18 cellular contexts compared by ENCODE assay signal in the genomic region with DNA sequence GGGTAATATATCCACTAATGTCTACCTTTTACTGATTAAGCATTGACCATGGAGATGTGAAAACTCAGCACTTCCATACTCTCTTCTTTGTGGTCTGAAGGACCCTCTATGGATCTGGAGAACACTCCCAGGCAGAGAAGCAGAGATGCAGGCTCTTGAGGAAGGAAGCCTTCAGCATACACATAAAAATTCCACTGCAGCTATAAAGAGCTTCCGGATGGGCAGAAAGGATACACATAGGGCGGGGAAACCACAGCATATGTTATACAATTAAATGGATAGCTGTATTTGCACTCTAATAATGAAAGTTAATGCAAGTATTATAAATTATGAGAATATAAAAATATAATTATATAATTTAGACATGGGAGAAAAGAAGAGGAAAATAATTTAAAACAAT.
DNase-seq lines count a peak whose midpoint lies in the region; TF ChIP-seq lines count a peak whose summit lies in the region.
"Had no signal": no experiment of that assay in that cellular context is flagged by ENCODE, and none has a peak within 500 bp of the region (broad histone marks: within the 10 kb centered on the region; RNA-seq: fewer than 3 reads in every experiment).

No MANE protein-coding gene starts in this region.

- no peaks in the 10 kb centered on the region for H3K4me1 Mint-ChIP-seq in nephron
- H3K4me1 Mint-ChIP-seq in activated T-cell treated with anti-CD3 and anti-CD28 coated beads, Interleukin-2, amount 50 U/mL, for 24 hours (ENCODE audit: low read depth), result no peaks in the 10 kb centered on the region
- H3K4me1 Mint-ChIP-seq: B cell had no signal

- H3K27ac Mint-ChIP-seq in nephron, result peak overlapping the region in 2 of 3 experiments; percentile 30 to 72
- H3K27ac Mint-ChIP-seq in activated T-cell treated with anti-CD3 and anti-CD28 coated beads, Interleukin-2, amount 50 U/mL, for 24 hours, result no peak overlapping the region
- H3K27ac Mint-ChIP-seq: B cell; CD4-positive, CD25-positive, alpha-beta regulatory T cell; CD8-positive, alpha-beta T cell had no signal

- H3K27ac ChIP-seq in SK-N-MC, result peak overlapping the region; percentile 44; the same call in 1 of the 2 replicates
- H3K27ac ChIP-seq: BLaER1, C4-2B, GM23248 had no signal

- H3K9me3 Mint-ChIP-seq in nephron, result peaks cover 5% of the 10 kb centered on the region
- H3K9me3 Mint-ChIP-seq in activated T-cell treated with anti-CD3 and anti-CD28 coated beads, Interleukin-2, amount 50 U/mL, for 24 hours, result no peaks in the 10 kb centered on the region

- no peaks in the 10 kb centered on the region for H3K27me3 Mint-ChIP-seq in nephron (ENCODE audit: low read depth)
- H3K27me3 Mint-ChIP-seq in activated T-cell treated with anti-CD3 and anti-CD28 coated beads, Interleukin-2, amount 50 U/mL, for 24 hours, result no peaks in the 10 kb centered on the region
- H3K27me3 Mint-ChIP-seq: CD4-positive, CD25-positive, alpha-beta regulatory T cell had no signal

- H3K9ac ChIP-seq in SK-N-MC (ENCODE audit: insufficient read length), result no peak overlapping the region
- H3K9ac ChIP-seq: BLaER1, GM23248 had no signal

- no peaks in the 10 kb centered on the region for H3K36me3 ChIP-seq in SK-N-MC (ENCODE audit: insufficient read depth, low read length)
- H3K36me3 ChIP-seq: BLaER1 had no signal

- H3K4me3 ChIP-seq in LNCaP clone FGC (ENCODE audit: low read depth, low read length) (no peak overlapping the region), SK-N-MC (peak overlapping the region; percentile 43)
- H3K4me3 ChIP-seq: BLaER1, GM12878, GM23248 had no signal

- no peaks in the 10 kb centered on the region for H3K36me3 Mint-ChIP-seq in nephron (ENCODE audit: low read depth)
- no peaks in the 10 kb centered on the region for H3K36me3 Mint-ChIP-seq in activated T-cell treated with anti-CD3 and anti-CD28 coated beads, Interleukin-2, amount 50 U/mL, for 24 hours (ENCODE audit: low read depth)
- H3K36me3 Mint-ChIP-seq: CD4-positive, CD25-positive, alpha-beta regulatory T cell; CD8-positive, alpha-beta T cell had no signal

- no peaks in the 10 kb centered on the region for H3K9me3 ChIP-seq in SK-N-MC (ENCODE audit: low read depth, low read length)
- H3K9me3 ChIP-seq: BLaER1, Caco-2 had no signal

- TF ChIP-seq CTCF in LNCaP clone FGC (IDR thresholded peaks at IDR 0.05; ENCODE audit: control insufficient read depth, extremely low read depth, insufficient read depth) (no peak), nephron (IDR thresholded peaks at IDR 0.05; ENCODE audit: unreplicated experiment in 3 of 3) (no peak)

- no peak overlapping the region for H3K4me3 Mint-ChIP-seq in nephron
- H3K4me3 Mint-ChIP-seq in activated T-cell treated with anti-CD3 and anti-CD28 coated beads, Interleukin-2, amount 50 U/mL, for 24 hours, result no peak overlapping the region
- H3K4me3 Mint-ChIP-seq: B cell; CD4-positive, CD25-positive, alpha-beta regulatory T cell; CD8-positive, alpha-beta T cell had no signal

- peak; percentile 19 for DNase-seq in LNCaP clone FGC (ENCODE audit: low read depth)
- DNase-seq in SK-N-MC (ENCODE audit: low read depth, low spot score), result peak; percentile 58
- no peak for DNase-seq in EL
- no peak for DNase-seq in stimulated activated CD4-positive, alpha-beta T cell treated with anti-CD3 and anti-CD28 coated beads, Interleukin-12 subunit alpha, Interleukin-12 subunit beta, amount 100 ng/mL, for 4 hours
- no peak for DNase-seq in activated T-cell treated with anti-CD3 and anti-CD28 coated beads, Interleukin-2, amount 50 U/mL, for 24 hours
- DNase-seq: Caco-2; CD4-positive, CD25-positive, alpha-beta regulatory T cell; CD8-positive, alpha-beta T cell; DMS153; DND-41; GDM1; GM23248; H7 had no signal

Comparison
In these comparisons a context has a peak if more than half of its experiments do, and no peak if none do; other contexts are left out.
1. DNase-seq: peak in LNCaP clone FGC (single experiment) and SK-N-MC (single experiment); none in EL (single experiment), stimulated activated CD4-positive, alpha-beta T cell treated with anti-CD3 and anti-CD28 coated beads, Interleukin-12 subunit alpha, Interleukin-12 subunit beta, amount 100 ng/mL, for 4 hours (single experiment) and activated T-cell treated with anti-CD3 and anti-CD28 coated beads, Interleukin-2, amount 50 U/mL, for 24 hours (single experiment).